1 cellular context compared by ENCODE assay signal in the genomic region with DNA sequence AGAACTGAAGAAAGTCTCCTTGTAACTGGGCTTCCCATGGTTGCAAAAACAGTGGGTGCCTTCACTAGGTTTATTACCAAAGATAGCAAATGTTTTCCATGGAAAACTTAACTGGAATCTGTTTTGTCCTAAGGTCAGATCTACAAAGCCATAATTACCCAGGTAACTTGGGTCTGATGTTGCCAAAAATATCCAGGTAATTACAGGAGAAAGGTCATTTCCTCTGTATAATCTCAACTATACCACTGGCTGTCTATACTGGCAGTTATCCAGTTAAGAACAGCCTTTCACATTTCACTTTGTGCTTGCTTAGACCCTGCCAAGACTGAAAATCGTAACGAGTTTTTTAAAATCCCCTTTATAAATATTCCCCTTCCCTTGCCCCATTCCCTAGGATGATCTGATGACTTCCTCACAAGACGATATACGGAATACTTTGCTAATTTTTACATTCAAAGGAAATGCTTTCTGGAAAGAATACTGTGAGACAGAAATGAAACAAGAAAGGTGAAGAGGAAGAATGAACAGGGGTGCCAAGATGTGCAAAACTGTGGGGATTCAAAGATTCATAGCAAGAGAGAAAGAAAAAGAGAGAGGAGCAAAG.
TF ChIP-seq lines count a peak whose summit lies in the region.

No MANE protein-coding gene starts in this region.

TF ChIP-seq in WTC11, 78 proteins besides CTCF, POLR2A, EP300 and RAD21 (continued from another document):
- TF ChIP-seq, protein P1, sequence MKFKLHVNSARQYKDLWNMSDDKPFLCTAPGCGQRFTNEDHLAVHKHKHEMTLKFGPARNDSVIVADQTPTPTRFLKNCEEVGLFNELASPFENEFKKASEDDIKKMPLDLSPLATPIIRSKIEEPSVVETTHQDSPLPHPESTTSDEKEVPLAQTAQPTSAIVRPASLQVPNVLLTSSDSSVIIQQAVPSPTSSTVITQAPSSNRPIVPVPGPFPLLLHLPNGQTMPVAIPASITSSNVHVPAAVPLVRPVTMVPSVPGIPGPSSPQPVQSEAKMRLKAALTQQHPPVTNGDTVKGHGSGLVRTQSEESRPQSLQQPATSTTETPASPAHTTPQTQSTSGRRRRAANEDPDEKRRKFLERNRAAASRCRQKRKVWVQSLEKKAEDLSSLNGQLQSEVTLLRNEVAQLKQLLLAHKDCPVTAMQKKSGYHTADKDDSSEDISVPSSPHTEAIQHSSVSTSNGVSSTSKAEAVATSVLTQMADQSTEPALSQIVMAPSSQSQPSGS (CRISPR knock-in tag; IDR thresholded peaks at IDR 0.05; ENCODE audit: borderline replicate concordance, low read depth): no peak
- TF ChIP-seq RELA (CRISPR knock-in tag; IDR thresholded peaks at IDR 0.05; ENCODE audit: borderline replicate concordance): no peak
- TF ChIP-seq, protein P2, sequence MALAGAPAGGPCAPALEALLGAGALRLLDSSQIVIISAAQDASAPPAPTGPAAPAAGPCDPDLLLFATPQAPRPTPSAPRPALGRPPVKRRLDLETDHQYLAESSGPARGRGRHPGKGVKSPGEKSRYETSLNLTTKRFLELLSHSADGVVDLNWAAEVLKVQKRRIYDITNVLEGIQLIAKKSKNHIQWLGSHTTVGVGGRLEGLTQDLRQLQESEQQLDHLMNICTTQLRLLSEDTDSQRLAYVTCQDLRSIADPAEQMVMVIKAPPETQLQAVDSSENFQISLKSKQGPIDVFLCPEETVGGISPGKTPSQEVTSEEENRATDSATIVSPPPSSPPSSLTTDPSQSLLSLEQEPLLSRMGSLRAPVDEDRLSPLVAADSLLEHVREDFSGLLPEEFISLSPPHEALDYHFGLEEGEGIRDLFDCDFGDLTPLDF (CRISPR knock-in tag; IDR thresholded peaks at IDR 0.05): no peak
- TF ChIP-seq, protein P3, sequence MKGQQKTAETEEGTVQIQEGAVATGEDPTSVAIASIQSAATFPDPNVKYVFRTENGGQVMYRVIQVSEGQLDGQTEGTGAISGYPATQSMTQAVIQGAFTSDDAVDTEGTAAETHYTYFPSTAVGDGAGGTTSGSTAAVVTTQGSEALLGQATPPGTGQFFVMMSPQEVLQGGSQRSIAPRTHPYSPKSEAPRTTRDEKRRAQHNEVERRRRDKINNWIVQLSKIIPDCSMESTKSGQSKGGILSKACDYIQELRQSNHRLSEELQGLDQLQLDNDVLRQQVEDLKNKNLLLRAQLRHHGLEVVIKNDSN (CRISPR knock-in tag; IDR thresholded peaks at IDR 0.05): no peak
- no peak for TF ChIP-seq FOXK1 (CRISPR knock-in tag; IDR thresholded peaks at IDR 0.05)
